10 cellular contexts compared by ENCODE assay signal in genomic region chr6:25136879-25137278, GRCh38.
DNase-seq lines count a peak whose midpoint lies in the region; ATAC-seq and TF ChIP-seq lines count a peak whose summit lies in the region.
"Had no signal": no experiment of that assay in that cellular context is flagged by ENCODE, and none has a peak within 500 bp of the region (broad histone marks: within the 10 kb centered on the region; RNA-seq: fewer than 3 reads in every experiment).

No MANE protein-coding gene starts in this region.

- H3K4me3 Mint-ChIP-seq in activated naive CD8-positive, alpha-beta T cell treated with anti-CD3 and anti-CD28 coated beads, Interleukin-2, amount 50 U/mL, for 24 hours: peak overlapping the region; percentile 91

- no peak for TF ChIP-seq POLR2A in testis (IDR thresholded peaks at IDR 0.05)

- WGBS in testis, 2 donors: 20% methylated on average over 2 of the region's 2 CpGs

- H3K27ac ChIP-seq in layer of hippocampus (ENCODE audit: low read depth, low read length): peak overlapping the region; percentile 6
- H3K27ac ChIP-seq in testis: peak overlapping the region; percentile 10 to 20
- H3K27ac ChIP-seq: A549 had no signal

- ATAC-seq in activated naive CD8-positive, alpha-beta T cell treated with anti-CD3 and anti-CD28 coated beads, Interleukin-2, amount 50 U/mL, for 24 hours: no peak
- ATAC-seq in HG03439 (IDR thresholded peaks at IDR 0.05; ENCODE audit: unreplicated experiment) (no peak), GM18511 (IDR thresholded peaks at IDR 0.05; ENCODE audit: unreplicated experiment) (no peak)
- ATAC-seq: A549 had no signal

- H3K27me3 ChIP-seq in layer of hippocampus (ENCODE audit: control insufficient read depth, insufficient read depth, low read length): no peaks in the 10 kb centered on the region
- no peaks in the 10 kb centered on the region for H3K27me3 ChIP-seq in testis

- H3K9me3 Mint-ChIP-seq in activated naive CD8-positive, alpha-beta T cell treated with anti-CD3 and anti-CD28 coated beads, Interleukin-2, amount 50 U/mL, for 24 hours: peaks cover 14% of the 10 kb centered on the region

- H3K27ac Mint-ChIP-seq in activated naive CD8-positive, alpha-beta T cell treated with anti-CD3 and anti-CD28 coated beads, Interleukin-2, amount 50 U/mL, for 24 hours: peak overlapping the region; percentile 99

- no peak overlapping the region for H3K4me3 ChIP-seq in testis
- H3K4me3 ChIP-seq: A549 had no signal

- no peaks in the 10 kb centered on the region for H3K27me3 Mint-ChIP-seq in activated naive CD8-positive, alpha-beta T cell treated with anti-CD3 and anti-CD28 coated beads, Interleukin-2, amount 50 U/mL, for 24 hours

- peaks cover 55% of the 10 kb centered on the region for H3K4me1 Mint-ChIP-seq in activated naive CD8-positive, alpha-beta T cell treated with anti-CD3 and anti-CD28 coated beads, Interleukin-2, amount 50 U/mL, for 24 hours

- peaks cover 54% of the 10 kb centered on the region for H3K36me3 Mint-ChIP-seq in activated naive CD8-positive, alpha-beta T cell treated with anti-CD3 and anti-CD28 coated beads, Interleukin-2, amount 50 U/mL, for 24 hours (ENCODE audit: low read depth)

- H3K36me3 ChIP-seq in testis (ENCODE audit: low read depth, missing control alignments): no peaks in the 10 kb centered on the region

- DNase-seq in activated CD4-positive, alpha-beta T cell treated with anti-CD3 and anti-CD28 coated beads for 48 hours: peak; percentile 13
- no peak for DNase-seq in activated CD4-positive, alpha-beta T cell treated with anti-CD3 and anti-CD28 coated beads, Interleukin-2, amount 50 U/mL, for 1 hour
- DNase-seq in activated naive CD8-positive, alpha-beta T cell treated with anti-CD3 and anti-CD28 coated beads, Interleukin-2, amount 50 U/mL, for 24 hours: peak; percentile 18
- DNase-seq in testis: peak; percentile 26
- DNase-seq in hypothalamus (lab: John Stamatoyannopoulos, UW): no peak
- DNase-seq: NCI-H1048 had no signal

- intact Hi-C loops in testis (cut with DNase I; ENCODE audit: low total_unique reads): no loop called here

- no peaks in the 10 kb centered on the region for H3K9me3 ChIP-seq in testis
- H3K9me3 ChIP-seq: A549 had no signal

- no peak for TF ChIP-seq CTCF in testis (IDR thresholded peaks at IDR 0.05)

- H3K4me1 ChIP-seq in testis: no peaks in the 10 kb centered on the region
- H3K4me1 ChIP-seq: A549 had no signal

Comparison
In these comparisons a context has a peak if more than half of its experiments do, and no peak if none do; other contexts are left out.
1. DNase-seq: peak in activated CD4-positive, alpha-beta T cell treated with anti-CD3 and anti-CD28 coated beads for 48 hours (single experiment), activated naive CD8-positive, alpha-beta T cell treated with anti-CD3 and anti-CD28 coated beads, Interleukin-2, amount 50 U/mL, for 24 hours (single experiment) and testis (single experiment); none in activated CD4-positive, alpha-beta T cell treated with anti-CD3 and anti-CD28 coated beads, Interleukin-2, amount 50 U/mL, for 1 hour (single experiment) and hypothalamus (0 of 51).